In genomic region chr6:138692058-138692977, GRCh38 we compare ENCODE assay signal across 8 cellular contexts.
A peak's percentile ranks its signal among the peaks of the same experiment; 100 is the strongest.
DNase-seq lines count a peak whose midpoint lies in the region; ATAC-seq and TF ChIP-seq lines count a peak whose summit lies in the region.

No MANE protein-coding gene starts in this region.

- H3K27me3 ChIP-seq in SJSA1 (replicated peaks) (no peaks in the 10 kb centered on the region), cardiac muscle cell (peaks cover 4% of the 10 kb centered on the region), ovary (no peaks in the 10 kb centered on the region)

- H3K27ac ChIP-seq in SJSA1, result peak overlapping the region; percentile 30; the same call in 1 of the 2 replicates
- H3K27ac ChIP-seq in cardiac muscle cell, result peak overlapping the region; percentile 8
- peak overlapping the region; percentile 30 to 33 for H3K27ac ChIP-seq in ovary

- 0 to 2% (median 1%) methylated on average over 77 to 103 of the region's 103 CpGs for WGBS in ovary, 3 donors

- H3K4me1 ChIP-seq in SJSA1 (replicated peaks), result peaks cover 19% of the 10 kb centered on the region
- H3K4me1 ChIP-seq in cardiac muscle cell (ENCODE audit: low read depth), result no peaks in the 10 kb centered on the region
- H3K4me1 ChIP-seq in ovary (ENCODE audit: insufficient read depth), result no peaks in the 10 kb centered on the region

- H3K4me3 ChIP-seq in SJSA1, result peak overlapping the region; percentile 97
- peak overlapping the region; percentile 93 for H3K4me3 ChIP-seq in cardiac muscle cell
- H3K4me3 ChIP-seq in ovary, result peak overlapping the region; percentile 58

- H3K9me3 ChIP-seq in SJSA1 (replicated peaks) (peaks cover 9% of the 10 kb centered on the region), cardiac muscle cell (ENCODE audit: low read depth) (no peaks in the 10 kb centered on the region), ovary (no peaks in the 10 kb centered on the region)

- H3K36me3 ChIP-seq in SJSA1 (peaks cover 7% of the 10 kb centered on the region), cardiac muscle cell (no peaks in the 10 kb centered on the region), ovary (no peaks in the 10 kb centered on the region)

- peak; percentile 75 for DNase-seq in Calu3
- DNase-seq in HK-2 (ENCODE audit: unreplicated experiment), result peak; percentile 72
- DNase-seq in SJSA1 (ENCODE audit: low read depth in 1 of 2, low spot score in 2 of 2), result peak; percentile 66 to 71
- DNase-seq in activated naive CD8-positive, alpha-beta T cell treated with anti-CD3 and anti-CD28 coated beads, Interleukin-2, amount 10 ng/mL, durations not matched to agents 7 days and 5 days, result peak; percentile 79
- DNase-seq in cardiac muscle cell (ENCODE audit: low read depth in 1 of 2, low spot score in 1 of 2), result peak; percentile 73 to 82
- DNase-seq in ovary, result peak; percentile 42 to 74 (median 69)
- no peak for DNase-seq in dedifferentiated amniotic fluid mesenchymal stem cell (ENCODE audit: extremely low spot score)

- peaks cover 14% of the 10 kb centered on the region for H3K36me3 Mint-ChIP-seq in Calu3 (ENCODE audit: insufficient read depth, unreplicated experiment)
- H3K36me3 Mint-ChIP-seq in activated naive CD8-positive, alpha-beta T cell treated with anti-CD3 and anti-CD28 coated beads, Interleukin-2, amount 10 ng/mL, durations not matched to agents 7 days and 5 days, result no peaks in the 10 kb centered on the region

- POLR2A ChIA-PET in activated naive CD8-positive, alpha-beta T cell treated with anti-CD3 and anti-CD28 coated beads, Interleukin-2, amount 10 ng/mL, durations not matched to agents 7 days and 5 days (lab: Charles Lee), result no interaction called here

- no peaks in the 10 kb centered on the region for H3K4me1 Mint-ChIP-seq in Calu3 (ENCODE audit: low read depth, unreplicated experiment)
- H3K4me1 Mint-ChIP-seq in activated naive CD8-positive, alpha-beta T cell treated with anti-CD3 and anti-CD28 coated beads, Interleukin-2, amount 10 ng/mL, durations not matched to agents 7 days and 5 days, result peaks cover 3% of the 10 kb centered on the region

- ATAC-seq in GM19468 (IDR thresholded peaks at IDR 0.05; ENCODE audit: extremely low read depth, unreplicated experiment), result peak; percentile 23
- ATAC-seq in activated naive CD8-positive, alpha-beta T cell treated with anti-CD3 and anti-CD28 coated beads, Interleukin-2, amount 10 ng/mL, durations not matched to agents 7 days and 5 days (ENCODE audit: low read depth), result peak; percentile 62

- CTCF ChIA-PET in Calu3 (lab: Charles Lee), result interaction anchor here (1.5 kb wide), 1 partner anchor 672 kb away, joined by 5 read pairs; no protein-coding TSS in a partner anchor

- no peaks in the 10 kb centered on the region for H3K9me3 Mint-ChIP-seq in Calu3 (ENCODE audit: low read depth, unreplicated experiment)
- H3K9me3 Mint-ChIP-seq in activated naive CD8-positive, alpha-beta T cell treated with anti-CD3 and anti-CD28 coated beads, Interleukin-2, amount 10 ng/mL, durations not matched to agents 7 days and 5 days, result no peaks in the 10 kb centered on the region

- H3K4me3 Mint-ChIP-seq in Calu3 (ENCODE audit: low read depth, unreplicated experiment), result peak overlapping the region; percentile 96
- peak overlapping the region; percentile 55 for H3K4me3 Mint-ChIP-seq in activated naive CD8-positive, alpha-beta T cell treated with anti-CD3 and anti-CD28 coated beads, Interleukin-2, amount 10 ng/mL, durations not matched to agents 7 days and 5 days

- TF ChIP-seq CTCF in Calu3 (IDR thresholded peaks at IDR 0.05; ENCODE audit: unreplicated experiment) (peak; percentile 88), cardiac muscle cell (IDR thresholded peaks at IDR 0.05; ENCODE audit: low read depth, low read length) (peak; percentile 83), ovary (IDR thresholded peaks at IDR 0.05) (peak; percentile 42 to 54 (median 46))

- H3K27ac Mint-ChIP-seq in Calu3 (ENCODE audit: unreplicated experiment), result peak overlapping the region; percentile 89
- H3K27ac Mint-ChIP-seq in activated naive CD8-positive, alpha-beta T cell treated with anti-CD3 and anti-CD28 coated beads, Interleukin-2, amount 10 ng/mL, durations not matched to agents 7 days and 5 days, result no peak overlapping the region

- no TSS peak for BruUV-seq in Calu3 (replicated peaks; lab: Mats Ljungman, UMichigan)

- intact Hi-C loops in Calu3 (cut with micrococcal nuclease; ENCODE audit: unreplicated experiment), result loop anchor here (5.0 kb wide), 2 partner anchors 75 to 100 kb away; no protein-coding TSS in a partner anchor
- intact Hi-C loops in ovary (cut with DNase I), result no loop called here

- no peaks in the 10 kb centered on the region for H3K27me3 Mint-ChIP-seq in Calu3 (ENCODE audit: unreplicated experiment)
- H3K27me3 Mint-ChIP-seq in activated naive CD8-positive, alpha-beta T cell treated with anti-CD3 and anti-CD28 coated beads, Interleukin-2, amount 10 ng/mL, durations not matched to agents 7 days and 5 days, result peaks cover 42% of the 10 kb centered on the region

- no peak for TF ChIP-seq POLR2A in ovary (IDR thresholded peaks at IDR 0.05)

- TF ChIP-seq EP300 in ovary (IDR thresholded peaks at IDR 0.05), result no peak
